In the genomic region with DNA sequence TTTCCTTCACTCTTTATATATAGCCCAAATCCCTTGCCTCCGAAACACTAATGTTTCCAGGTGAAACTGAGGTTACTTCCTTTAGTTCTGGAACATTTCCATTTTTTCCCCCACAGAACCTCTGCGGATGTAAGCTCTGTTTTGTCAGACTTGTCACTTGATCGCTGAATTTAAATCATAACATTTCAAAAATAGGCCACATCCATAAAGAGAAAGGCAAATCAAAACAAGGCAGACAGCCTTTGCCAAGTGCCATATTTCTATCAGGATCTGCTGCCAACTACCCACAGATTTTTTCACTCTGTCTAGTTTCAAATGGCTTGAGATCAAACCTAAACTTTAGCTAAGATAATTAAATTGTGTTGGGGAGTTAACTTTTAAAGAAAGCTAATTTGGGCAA, we compare ENCODE assay signal across 11 cellular contexts.
A peak's percentile ranks its signal among the peaks of the same experiment; 100 is the strongest.
DNase-seq lines count a peak whose midpoint lies in the region; ATAC-seq, FAIRE-seq and TF ChIP-seq lines count a peak whose summit lies in the region.
"Had no signal": no experiment of that assay in that cellular context is flagged by ENCODE, and none has a peak within 500 bp of the region (broad histone marks: within the 10 kb centered on the region; RNA-seq: fewer than 3 reads in every experiment).

No MANE protein-coding gene starts in this region.

- no peaks in the 10 kb centered on the region for H3K27me3 Mint-ChIP-seq in CD8-positive, alpha-beta memory T cell

- H3K4me1 ChIP-seq in CD8-positive, alpha-beta memory T cell (ENCODE audit: insufficient read depth, low read length): peaks cover 86% of the 10 kb centered on the region
- no peaks in the 10 kb centered on the region for H3K4me1 ChIP-seq in pancreas

- POLR2A ChIA-PET in CD8-positive, alpha-beta memory T cell (lab: Charles Lee): interaction anchor here (0.9 to 4.9 kb wide), 3 partner anchors 10 to 115 kb away, joined by 4 to 68 read pairs (median 5); a partner anchor contains a TSS

- ATAC-seq in SK-N-SH treated with all-trans-retinoic acid at 6 μM for 48 hours: peak; percentile 76
- ATAC-seq in pancreas: no peak

- FAIRE-seq in pancreas (lab: Jason Lieb, UNC): no peak

- H3K4me3 Mint-ChIP-seq in CD8-positive, alpha-beta memory T cell: peak overlapping the region; percentile 38 to 94 (median 92)

- H3K36me3 Mint-ChIP-seq in CD8-positive, alpha-beta memory T cell: peaks cover 0 to 10% (median 3%) of the 10 kb centered on the region in 3 donors

- H3K4me1 Mint-ChIP-seq in CD8-positive, alpha-beta memory T cell: peaks cover 83 to 93% (median 92%) of the 10 kb centered on the region in 3 donors

- CTCF ChIA-PET in CD8-positive, alpha-beta memory T cell (lab: Charles Lee): interaction anchor here (0.8 to 8.0 kb wide), 2 partner anchors 115 to 183 kb away, joined by 3 to 80 read pairs; a partner anchor contains a TSS

- H3K4me3 ChIP-seq in CD8-positive, alpha-beta memory T cell (ENCODE audit: low read length): peak overlapping the region; percentile 1
- no peak overlapping the region for H3K4me3 ChIP-seq in pancreas
- H3K4me3 ChIP-seq: cardiac muscle cell had no signal

- H3K27me3 ChIP-seq in CD8-positive, alpha-beta memory T cell (ENCODE audit: insufficient read depth, low read length, poor library complexity, severe bottlenecking): no peaks in the 10 kb centered on the region
- H3K27me3 ChIP-seq in pancreas: no peaks in the 10 kb centered on the region
- H3K27me3 ChIP-seq: cardiac muscle cell had no signal

- peak overlapping the region; percentile 90 to 99 (median 97) for H3K27ac Mint-ChIP-seq in CD8-positive, alpha-beta memory T cell

- no peaks in the 10 kb centered on the region for H3K9me3 ChIP-seq in CD8-positive, alpha-beta memory T cell (ENCODE audit: low read length)
- no peaks in the 10 kb centered on the region for H3K9me3 ChIP-seq in pancreas

- no peaks in the 10 kb centered on the region for H3K36me3 ChIP-seq in CD8-positive, alpha-beta memory T cell (ENCODE audit: insufficient read depth, low read length)
- H3K36me3 ChIP-seq in pancreas: no peaks in the 10 kb centered on the region
- H3K36me3 ChIP-seq: cardiac muscle cell had no signal

- DNase-seq in CD8-positive, alpha-beta memory T cell: peak in 1 of 5 donors; percentile 44
- peak; percentile 87 to 91 for DNase-seq in dermis microvascular lymphatic vessel endothelial cell (ENCODE audit: low read depth in 2 of 2)
- DNase-seq in putamen (ENCODE audit: low spot score): peak; percentile 22
- DNase-seq in HPDE6-E6E7 (ENCODE audit: extremely low spot score): no peak
- DNase-seq in pancreas: no peak
- no peak for DNase-seq in stimulated activated naive CD4-positive, alpha-beta T cell treated with Interleukin-2 at 50 U/mL for 16 hours (lab: John Stamatoyannopoulos, UW)
- no peak for DNase-seq in ureter (ENCODE audit: low spot score)
- DNase-seq: KBM-7, NCI-H1930 had no signal

- intact Hi-C loops in pancreas (cut with DNase I): loop anchor here in 2 of 3 donors (10.0 kb wide), 2 partner anchors 109 to 119 kb away; a partner anchor contains a TSS

- WGBS in pancreas, 2 donors: 56 to 57% methylated on average over 3 of the region's 3 CpGs

- TF ChIP-seq CTCF in pancreas (IDR thresholded peaks at IDR 0.05): no peak

- H3K9me3 Mint-ChIP-seq in CD8-positive, alpha-beta memory T cell: no peaks in the 10 kb centered on the region

- no peak overlapping the region for H3K27ac ChIP-seq in CD8-positive, alpha-beta memory T cell (ENCODE audit: low read depth, low read length)
- H3K27ac ChIP-seq in pancreas: no peak overlapping the region
- H3K27ac ChIP-seq: cardiac muscle cell had no signal

TF ChIP-seq in SK-N-SH treated with all-trans-retinoic acid at 6 μM for 48 hours, 23 proteins besides CTCF, POLR2A, EP300 and RAD21:
- TF ChIP-seq ZC3H10 (CRISPR knock-in tag; IDR thresholded peaks at IDR 0.05) (no peak), ISL1 (CRISPR knock-in tag; IDR thresholded peaks at IDR 0.05) (0 out of 2 replicates have a peak, but pooled peaks have one; percentile 43), ESRRG (CRISPR knock-in tag; IDR thresholded peaks at IDR 0.05) (no peak), ZNF70 (CRISPR knock-in tag; IDR thresholded peaks at IDR 0.05) (no peak), ARNTL (CRISPR knock-in tag; IDR thresholded peaks at IDR 0.05; ENCODE audit: borderline replicate concordance, low read depth) (no peak)
- TF ChIP-seq, protein P1, sequence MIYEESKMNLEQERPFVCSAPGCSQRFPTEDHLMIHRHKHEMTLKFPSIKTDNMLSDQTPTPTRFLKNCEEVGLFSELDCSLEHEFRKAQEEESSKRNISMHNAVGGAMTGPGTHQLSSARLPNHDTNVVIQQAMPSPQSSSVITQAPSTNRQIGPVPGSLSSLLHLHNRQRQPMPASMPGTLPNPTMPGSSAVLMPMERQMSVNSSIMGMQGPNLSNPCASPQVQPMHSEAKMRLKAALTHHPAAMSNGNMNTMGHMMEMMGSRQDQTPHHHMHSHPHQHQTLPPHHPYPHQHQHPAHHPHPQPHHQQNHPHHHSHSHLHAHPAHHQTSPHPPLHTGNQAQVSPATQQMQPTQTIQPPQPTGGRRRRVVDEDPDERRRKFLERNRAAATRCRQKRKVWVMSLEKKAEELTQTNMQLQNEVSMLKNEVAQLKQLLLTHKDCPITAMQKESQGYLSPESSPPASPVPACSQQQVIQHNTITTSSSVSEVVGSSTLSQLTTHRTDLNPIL (CRISPR knock-in tag; IDR thresholded peaks at IDR 0.05; ENCODE audit: low read depth): no peak
- TF ChIP-seq, protein P2, sequence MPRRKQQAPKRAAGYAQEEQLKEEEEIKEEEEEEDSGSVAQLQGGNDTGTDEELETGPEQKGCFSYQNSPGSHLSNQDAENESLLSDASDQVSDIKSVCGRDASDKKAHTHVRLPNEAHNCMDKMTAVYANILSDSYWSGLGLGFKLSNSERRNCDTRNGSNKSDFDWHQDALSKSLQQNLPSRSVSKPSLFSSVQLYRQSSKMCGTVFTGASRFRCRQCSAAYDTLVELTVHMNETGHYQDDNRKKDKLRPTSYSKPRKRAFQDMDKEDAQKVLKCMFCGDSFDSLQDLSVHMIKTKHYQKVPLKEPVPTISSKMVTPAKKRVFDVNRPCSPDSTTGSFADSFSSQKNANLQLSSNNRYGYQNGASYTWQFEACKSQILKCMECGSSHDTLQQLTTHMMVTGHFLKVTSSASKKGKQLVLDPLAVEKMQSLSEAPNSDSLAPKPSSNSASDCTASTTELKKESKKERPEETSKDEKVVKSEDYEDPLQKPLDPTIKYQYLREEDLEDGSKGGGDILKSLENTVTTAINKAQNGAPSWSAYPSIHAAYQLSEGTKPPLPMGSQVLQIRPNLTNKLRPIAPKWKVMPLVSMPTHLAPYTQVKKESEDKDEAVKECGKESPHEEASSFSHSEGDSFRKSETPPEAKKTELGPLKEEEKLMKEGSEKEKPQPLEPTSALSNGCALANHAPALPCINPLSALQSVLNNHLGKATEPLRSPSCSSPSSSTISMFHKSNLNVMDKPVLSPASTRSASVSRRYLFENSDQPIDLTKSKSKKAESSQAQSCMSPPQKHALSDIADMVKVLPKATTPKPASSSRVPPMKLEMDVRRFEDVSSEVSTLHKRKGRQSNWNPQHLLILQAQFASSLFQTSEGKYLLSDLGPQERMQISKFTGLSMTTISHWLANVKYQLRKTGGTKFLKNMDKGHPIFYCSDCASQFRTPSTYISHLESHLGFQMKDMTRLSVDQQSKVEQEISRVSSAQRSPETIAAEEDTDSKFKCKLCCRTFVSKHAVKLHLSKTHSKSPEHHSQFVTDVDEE (CRISPR knock-in tag; IDR thresholded peaks at IDR 0.05): peak; percentile 51; the same call in 1 of the 2 replicates

Comparison
In these comparisons a context has a peak if more than half of its experiments do, and no peak if none do; other contexts are left out.
1. DNase-seq: peak in dermis microvascular lymphatic vessel endothelial cell (2 of 2) and putamen (single experiment); none in HPDE6-E6E7 (single experiment), pancreas (0 of 6), stimulated activated naive CD4-positive, alpha-beta T cell treated with Interleukin-2 at 50 U/mL for 16 hours (single experiment) and ureter (single experiment).